ENCODE assay signal across 17 cellular contexts in the genomic region with DNA sequence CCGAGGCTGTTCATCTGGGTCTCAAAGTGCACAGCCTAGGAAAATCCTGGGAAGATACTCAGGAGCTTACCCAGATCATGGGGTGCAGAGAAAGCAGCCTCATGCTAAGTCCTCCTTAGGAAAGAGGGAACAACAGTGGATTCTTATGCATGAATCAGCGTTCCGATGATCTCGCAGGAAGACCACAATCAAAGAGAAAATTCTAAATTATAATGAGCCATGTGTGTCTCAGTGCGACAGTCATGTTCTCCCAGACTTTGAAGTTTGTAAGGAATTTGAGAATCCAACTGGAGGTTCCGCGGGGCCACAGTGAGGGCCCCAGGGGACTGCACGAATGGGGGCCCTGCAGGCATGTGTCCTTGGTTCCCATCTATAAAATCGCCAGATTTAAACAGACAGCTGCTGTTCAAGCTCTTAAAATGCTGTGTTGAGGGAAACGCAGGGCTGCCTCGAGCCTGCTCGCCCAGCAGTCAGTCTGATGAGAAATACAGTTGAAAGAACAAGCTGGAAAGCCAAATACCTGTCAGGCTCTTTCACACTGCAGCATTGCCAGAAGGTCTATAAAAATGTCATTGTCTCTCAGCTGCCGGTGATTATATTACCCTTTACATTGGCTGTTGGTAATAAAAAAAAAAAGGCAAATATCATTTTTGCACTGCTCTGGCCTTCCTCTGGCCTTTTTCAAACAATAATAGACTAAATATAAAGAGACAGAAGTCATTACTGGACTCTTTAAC.
A peak's percentile ranks its signal among the peaks of the same experiment; 100 is the strongest.
DNase-seq lines count a peak whose midpoint lies in the region; ATAC-seq and TF ChIP-seq lines count a peak whose summit lies in the region.
"Had no signal": no experiment of that assay in that cellular context is flagged by ENCODE, and none has a peak within 500 bp of the region (broad histone marks: within the 10 kb centered on the region; RNA-seq: fewer than 3 reads in every experiment).

No MANE protein-coding gene starts in this region.

- no peak for ATAC-seq in GM18873 (IDR thresholded peaks at IDR 0.05; ENCODE audit: low FRiP score, unreplicated experiment)
- ATAC-seq: stimulated activated memory B cell treated with anti-CD40 and anti-IgM and Interleukin-4, amounts not matched to agents 10 μg/mL and 1 μg/mL and 100 μg/mL, for 72 hours had no signal

- DNase-seq in NCI-H526 (lab: John Stamatoyannopoulos, UW) (peak; percentile 2), NCI-H526 treated with DMSO at 0.1 percent for 48 hours (lab: John Stamatoyannopoulos, UW) (no peak), RPMI7951 (ENCODE audit: low read depth) (peak; percentile 33), foreskin melanocyte (peak; percentile 73), osteocyte (ENCODE audit: extremely low spot score, unreplicated experiment) (no peak), NCI-H2107 treated with DMSO at 0.1 percent for 48 hours (lab: John Stamatoyannopoulos, UW; ENCODE audit: unreplicated experiment) (no peak), NCI-H1105 treated with DMSO at 0.1 percent for 48 hours (lab: John Stamatoyannopoulos, UW) (no peak)
- DNase-seq: activated CD4-positive, alpha-beta T cell treated with anti-CD3 and anti-CD28 coated beads for 1 hour; activated gamma-delta T cell; aorta; CD4-positive, alpha-beta T cell; glutamatergic neuron; posterior cingulate gyrus; T-helper 9 cell; trophoblast cell had no signal

- peak overlapping the region; percentile 26 for H3K4me3 Mint-ChIP-seq in osteocyte (ENCODE audit: unreplicated experiment)
- H3K4me3 Mint-ChIP-seq: CD4-positive, alpha-beta T cell; stimulated activated memory B cell treated with anti-CD40 and anti-IgM and Interleukin-4, amounts not matched to agents 10 μg/mL and 1 μg/mL and 100 μg/mL, for 72 hours had no signal

- peaks cover 15% of the 10 kb centered on the region for H3K4me1 Mint-ChIP-seq in osteocyte (ENCODE audit: unreplicated experiment)
- H3K4me1 Mint-ChIP-seq: stimulated activated memory B cell treated with anti-CD40 and anti-IgM and Interleukin-4, amounts not matched to agents 10 μg/mL and 1 μg/mL and 100 μg/mL, for 72 hours had no signal

- no peaks in the 10 kb centered on the region for H3K36me3 Mint-ChIP-seq in osteocyte (ENCODE audit: unreplicated experiment)
- H3K36me3 Mint-ChIP-seq: stimulated activated memory B cell treated with anti-CD40 and anti-IgM and Interleukin-4, amounts not matched to agents 10 μg/mL and 1 μg/mL and 100 μg/mL, for 72 hours had no signal

- TF ChIP-seq CTCF in osteocyte (IDR thresholded peaks at IDR 0.05), result no peak

- peak overlapping the region; percentile 72 for H3K27ac Mint-ChIP-seq in osteocyte (ENCODE audit: unreplicated experiment)
- H3K27ac Mint-ChIP-seq: CD4-positive, alpha-beta T cell; stimulated activated memory B cell treated with anti-CD40 and anti-IgM and Interleukin-4, amounts not matched to agents 10 μg/mL and 1 μg/mL and 100 μg/mL, for 72 hours had no signal

- H3K27me3 Mint-ChIP-seq in osteocyte (ENCODE audit: unreplicated experiment), result no peaks in the 10 kb centered on the region
- H3K27me3 Mint-ChIP-seq: CD4-positive, alpha-beta T cell; stimulated activated memory B cell treated with anti-CD40 and anti-IgM and Interleukin-4, amounts not matched to agents 10 μg/mL and 1 μg/mL and 100 μg/mL, for 72 hours had no signal

- peaks cover 4% of the 10 kb centered on the region for H3K9me3 Mint-ChIP-seq in osteocyte (ENCODE audit: unreplicated experiment)
- H3K9me3 Mint-ChIP-seq: CD4-positive, alpha-beta T cell had no signal

Comparison
In these comparisons a context has a peak if more than half of its experiments do, and no peak if none do; other contexts are left out.
1. DNase-seq: peak in NCI-H526 (2 of 2), RPMI7951 (single experiment) and foreskin melanocyte (single experiment); none in NCI-H526 treated with DMSO at 0.1 percent for 48 hours (single experiment), osteocyte (single experiment), NCI-H2107 treated with DMSO at 0.1 percent for 48 hours (single experiment) and NCI-H1105 treated with DMSO at 0.1 percent for 48 hours (single experiment).